11 cellular contexts compared by ENCODE assay signal in genomic region chr7:6376820-6377219, GRCh38. TPM values are rescaled to one million over a fixed set of nuclear protein-coding genes. Genes with fewer than 3 reads are reported as not detected.
DNase-seq lines count a peak whose midpoint lies in the region; ATAC-seq, FAIRE-seq and TF ChIP-seq lines count a peak whose summit lies in the region.
"Had no signal": no experiment of that assay in that cellular context is flagged by ENCODE, and none has a peak within 500 bp of the region (broad histone marks: within the 10 kb centered on the region; RNA-seq: fewer than 3 reads in every experiment).

No MANE protein-coding gene starts in this region.

- in situ Hi-C loops in K562 (cut with MboI), result no loop called here

- H3K36me3 ChIP-seq in left ventricle myocardium inferior, result no peaks in the 10 kb centered on the region
- peaks cover 32% of the 10 kb centered on the region for H3K36me3 ChIP-seq in K562 (ENCODE audit: control insufficient read depth, insufficient read depth, low read length)
- H3K36me3 ChIP-seq in lower lobe of right lung, result peaks cover 31% of the 10 kb centered on the region
- no peaks in the 10 kb centered on the region for H3K36me3 ChIP-seq in urinary bladder (ENCODE audit: insufficient read depth)

- H3K27me3 ChIP-seq in left ventricle myocardium inferior (ENCODE audit: low read depth) (no peaks in the 10 kb centered on the region), K562 (ENCODE audit: control insufficient read depth in 2 of 2, insufficient read depth in 2 of 2, low read length in 2 of 2) (no peaks in the 10 kb centered on the region), lower lobe of right lung (ENCODE audit: low read depth) (no peaks in the 10 kb centered on the region)

- no peaks in the 10 kb centered on the region for H3K9me1 ChIP-seq in K562 (ENCODE audit: control insufficient read depth, insufficient read depth, low read length)

- H3K9me3 ChIP-seq in left ventricle myocardium inferior (replicated peaks) (no peaks in the 10 kb centered on the region), K562 (replicated peaks; ENCODE audit: control insufficient read depth, insufficient read depth, low read depth, low read length) (no peaks in the 10 kb centered on the region), lower lobe of right lung (no peaks in the 10 kb centered on the region)

- CTCF ChIA-PET in K562 (lab: Yijun Ruan, JAX; ENCODE audit: low intra/inter-chr PET ratio), result interaction anchor here (0.6 kb wide), 1 partner anchor 12 kb away, joined by 4 read pairs; no protein-coding TSS in a partner anchor

- no peak for DNase-seq in left ventricle myocardium inferior
- no peak for DNase-seq in cardiac septum (ENCODE audit: low spot score)
- peak in 1 of 4 experiments; percentile 36 for DNase-seq in K562 (ENCODE audit: extremely low read depth in 1 of 4, low spot score in 3 of 4)
- DNase-seq in lower lobe of right lung, result no peak
- DNase-seq in hippocampal formation (lab: John Stamatoyannopoulos, UW), result no peak
- DNase-seq: NCI-H1092; stimulated activated CD4-positive, alpha-beta T cell treated with anti-CD3 and anti-CD28 coated beads, Interleukin-15, amount 100 ng/mL, for 24 hours had no signal

- no peak overlapping the region for H3K27ac ChIP-seq in left ventricle myocardium inferior (replicated peaks)
- no peak overlapping the region; the same call in 2 of the 3 replicates for H3K27ac ChIP-seq in K562 (ENCODE audit: extremely low read depth, low read depth, low read length)
- no peak overlapping the region for H3K27ac ChIP-seq in lower lobe of right lung
- H3K27ac ChIP-seq in urinary bladder (ENCODE audit: low read depth), result no peak overlapping the region

- peak overlapping the region; percentile 74 for H3K4me3 ChIP-seq in left ventricle myocardium inferior
- peak overlapping the region; percentile 88; the same call in 1 of the 2 replicates for H3K4me3 ChIP-seq in K562
- peak overlapping the region; percentile 79 for H3K4me3 ChIP-seq in lower lobe of right lung
- H3K4me3 ChIP-seq in urinary bladder (ENCODE audit: low read depth, low read length), result peak overlapping the region; percentile 10

- intact Hi-C loops in left ventricle myocardium inferior (cut with micrococcal nuclease), result no loop called here
- intact Hi-C loops in cardiac septum (cut with DNase I), result no loop called here
- intact Hi-C loops in K562 (cut with micrococcal nuclease), result no loop called here
- intact Hi-C loops in lower lobe of right lung (cut with DNase I), result no loop called here

- no peak for FAIRE-seq in K562 (lab: Jason Lieb, UNC)
- FAIRE-seq: endometrium had no signal

- TF ChIP-seq CTCF in left ventricle myocardium inferior (IDR thresholded peaks at IDR 0.05; ENCODE audit: borderline replicate concordance) (no peak), K562 (IDR thresholded peaks at IDR 0.05 in 2 of 3, conservative IDR thresholded peaks at IDR 0.05 in 1 of 3; ENCODE audit: insufficient read depth in 2 of 3, low read depth in 1 of 3, low read length in 3 of 3) (no peak), lower lobe of right lung (IDR thresholded peaks at IDR 0.05) (no peak)

- H3K4me1 ChIP-seq in left ventricle myocardium inferior (peaks cover 74% of the 10 kb centered on the region), K562 (replicated peaks in 1 of 2; ENCODE audit: control insufficient read depth in 2 of 2, insufficient read depth in 2 of 2, low read length in 2 of 2) (peaks cover 23 to 26% of the 10 kb centered on the region in 2 experiments; a peak in 4 of 5 replicates), lower lobe of right lung (peaks cover 62% of the 10 kb centered on the region), urinary bladder (ENCODE audit: insufficient read depth) (no peaks in the 10 kb centered on the region)

- no peak for ATAC-seq in K562
- ATAC-seq in lower lobe of right lung, result no peak
- no peak for ATAC-seq in GM18511 (IDR thresholded peaks at IDR 0.05; ENCODE audit: unreplicated experiment)
- ATAC-seq in GM21528 (IDR thresholded peaks at IDR 0.05; ENCODE audit: low FRiP score, unreplicated experiment), result no peak

- TSS peak; percentile 43 for BruUV-seq in K562 (replicated peaks; lab: Mats Ljungman, UMichigan)

- POLR2A ChIA-PET in K562 (lab: Yijun Ruan, JAX), result interaction anchor here (0.5 to 1.2 kb wide), 5 partner anchors 10 to 213 kb away, joined by 3 to 6 read pairs (median 3); partner anchors contain the start of gene INTS15

- TF ChIP-seq EP300 in K562 (IDR thresholded peaks at IDR 0.05; ENCODE audit: low read length), result no peak

- peak overlapping the region; percentile 70 to 86; a peak in 2 of 4 replicates for H3K9ac ChIP-seq in K562 (ENCODE audit: insufficient read depth in 1 of 2, low read depth in 2 of 2, low read length in 2 of 2)

- peaks cover 73% of the 10 kb centered on the region for H3K79me2 ChIP-seq in K562 (ENCODE audit: control insufficient read depth, insufficient read depth, low read length)

- H3K4me2 ChIP-seq in K562 (ENCODE audit: insufficient read depth, low read length), result peak overlapping the region; percentile 63

- H2AFZ ChIP-seq in K562 (ENCODE audit: low read depth, low read length), result no peak overlapping the region

- WGBS in K562 (ENCODE audit: insufficient coverage, low coverage, missing lambda C conversion rate), result 30% methylated on average over 7 of the region's 7 CpGs
- WGBS in urinary bladder, result 73% methylated on average over 7 of the region's 7 CpGs

- H4K20me1 ChIP-seq in K562 (replicated peaks; ENCODE audit: control insufficient read depth, insufficient read depth, low read length), result peaks cover 45% of the 10 kb centered on the region

- TF ChIP-seq POLR2A in K562 (conservative IDR thresholded peaks at IDR 0.05), result no peak

- TF ChIP-seq RAD21 in K562 (CRISPR knock-in tag; conservative IDR thresholded peaks at IDR 0.05 in 1 of 2, IDR thresholded peaks at IDR 0.05 in 1 of 2), result no peak

TF ChIP-seq in K562, 482 proteins besides CTCF, POLR2A, EP300 and RAD21:
- peak; percentile 55 for TF ChIP-seq HMBOX1 (IDR thresholded peaks at IDR 0.05)
- TF ChIP-seq RBFOX2 (IDR thresholded peaks at IDR 0.05; ENCODE audit: low read depth, low read length), result 0 out of 2 replicates have a peak, but pooled peaks have one; percentile 5
- no peak for TF ChIP-seq ZNF274 (IDR thresholded peaks at IDR 0.05; ENCODE audit: borderline replicate concordance, low read depth, low read length)

RNA-seq across cellular contexts. Expression of gene RAC1, which starts 2.5 kb away (rescaled TPM):
- total RNA-seq in left ventricle myocardium inferior (135 TPM), cardiac septum (148 TPM), K562 (2014; rRNA removed) (105 and 146 TPM in 2 replicates), K562 (2014; rRNA removed; fragmentation: Illumina TruSeq; extraction: Trizol) (126 and 149 TPM in 2 replicates), K562 (2015; rRNA removed; fragmentation: Illumina TruSeq; extraction: Trizol) (90.9 and 91.5 TPM in 2 replicates), K562 (2021) (220 and 225 TPM in 2 replicates), lower lobe of right lung (257 TPM), urinary bladder (54.8 TPM)
- total RNA-seq in K562 (2011; cell fraction: chromatin; rRNA removed; ENCODE audit: low replicate concordance), result 133 and 135 TPM in 2 replicates
- 83.3 and 83.4 TPM in 2 replicates for total RNA-seq in K562 (2011; cell fraction: nucleolus; rRNA removed)
- total RNA-seq in K562 (2011; cell fraction: nucleoplasm; rRNA removed), result 95.7 and 122 TPM in 2 replicates
- polyA plus RNA-seq in K562 (2011; rRNA removed) (177 and 205 TPM in 2 replicates), K562 (2014; fragmentation: Illumina TruSeq; extraction: Trizol) (220 and 241 TPM in 2 replicates), K562 (2014; fragmentation: Nextera tagmentation; extraction: Ambion mirVana) (10 to 100 TPM; 78.5 to 90.7 TPM), K562 (2014; rRNA removed) (148 and 163 TPM in 2 replicates), urinary bladder (205 TPM)
- polyA plus RNA-seq in K562 (2011; cell fraction: cytosol; rRNA removed), result 96.2 and 169 TPM in 2 replicates
- polyA plus RNA-seq in K562 (2011; cell fraction: nucleus; rRNA removed), result 62.4 and 100 TPM in 2 replicates
- polyA plus RNA-seq in K562 (2012), result 201 and 203 TPM in 2 replicates
- 310 and 404 TPM in 2 replicates for polyA minus RNA-seq in K562 (2011; rRNA and poly(A)+ RNA removed)
- 91.2 and 105 TPM in 2 replicates for polyA minus RNA-seq in K562 (2011; cell fraction: cytosol; rRNA and poly(A)+ RNA removed)
- 20.2 and 37.2 TPM in 2 replicates for polyA minus RNA-seq in K562 (2011; cell fraction: nucleus; rRNA and poly(A)+ RNA removed)

RNA-seq across cellular contexts. Expression of gene FAM220A, which starts 28.1 kb away (rescaled TPM):
- total RNA-seq in left ventricle myocardium inferior (24.4 TPM), cardiac septum (18.6 TPM), K562 (2014; rRNA removed) (5.8 and 15.2 TPM in 2 replicates), K562 (2014; rRNA removed; fragmentation: Illumina TruSeq; extraction: Trizol) (5.5 and 6.0 TPM in 2 replicates), K562 (2015; rRNA removed; fragmentation: Illumina TruSeq; extraction: Trizol) (6.1 and 7.1 TPM in 2 replicates), K562 (2021) (7.8 and 11.4 TPM in 2 replicates), lower lobe of right lung (15.7 TPM), urinary bladder (25.7 TPM)
- 5.2 and 6.2 TPM in 2 replicates for total RNA-seq in K562 (2011; cell fraction: chromatin; rRNA removed; ENCODE audit: low replicate concordance)
- total RNA-seq in K562 (2011; cell fraction: nucleolus; rRNA removed), result 4.0 and 4.3 TPM in 2 replicates
- 5.0 and 5.1 TPM in 2 replicates for total RNA-seq in K562 (2011; cell fraction: nucleoplasm; rRNA removed)
- polyA plus RNA-seq in K562 (2011; rRNA removed) (10.4 and 12.1 TPM in 2 replicates), K562 (2014; fragmentation: Illumina TruSeq; extraction: Trizol) (6.7 and 7.2 TPM in 2 replicates), K562 (2014; fragmentation: Nextera tagmentation; extraction: Ambion mirVana) (1 to 10 TPM in 1 of 2 experiments, under 1 TPM in 1; 0.92 to 1.1 TPM), K562 (2014; rRNA removed) (4.6 and 4.8 TPM in 2 replicates), urinary bladder (26.9 TPM)
- 7.3 and 8.0 TPM in 2 replicates for polyA plus RNA-seq in K562 (2011; cell fraction: cytosol; rRNA removed)
- 3.4 and 5.9 TPM in 2 replicates for polyA plus RNA-seq in K562 (2011; cell fraction: nucleus; rRNA removed)
- polyA plus RNA-seq in K562 (2012), result 7.0 and 10.8 TPM in 2 replicates
- 9.0 and 9.9 TPM in 2 replicates for polyA minus RNA-seq in K562 (2011; rRNA and poly(A)+ RNA removed)
- 8.9 and 10.0 TPM in 2 replicates for polyA minus RNA-seq in K562 (2011; cell fraction: cytosol; rRNA and poly(A)+ RNA removed)
- polyA minus RNA-seq in K562 (2011; cell fraction: nucleus; rRNA and poly(A)+ RNA removed), result 2.2 and 3.1 TPM in 2 replicates

Comparison
In these comparisons a context has a peak if more than half of its experiments do, and no peak if none do; other contexts are left out.
1. H3K4me3 ChIP-seq: peak in every context shown above with its lines; median percentile 88 in K562; 79 in lower lobe of right lung; 74 in left ventricle myocardium inferior; 10 in urinary bladder.